1 cellular context compared by ENCODE assay signal in the genomic region with DNA sequence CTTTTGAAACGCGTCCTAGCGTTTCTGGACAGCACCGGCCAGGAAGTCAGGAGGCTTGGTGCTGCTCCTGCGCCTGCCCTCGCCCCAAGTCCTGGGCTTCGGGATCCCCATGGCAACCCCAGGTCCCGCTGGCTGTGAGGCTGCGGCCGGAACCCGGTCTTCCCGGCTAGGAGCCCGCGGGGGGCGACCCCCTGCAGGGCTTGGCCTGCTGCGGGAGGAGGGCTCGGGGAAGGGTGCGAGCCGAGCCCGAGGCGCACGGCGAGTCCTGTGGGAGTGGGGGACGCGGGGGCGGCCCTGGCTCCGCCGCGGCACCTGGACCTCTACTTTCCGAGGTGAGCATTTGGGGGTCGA.
TF ChIP-seq lines count a peak whose summit lies in the region.

No MANE protein-coding gene starts in this region.

TF ChIP-seq in K562, 482 proteins besides CTCF, POLR2A, EP300 and RAD21 (continued from another document):
- TF ChIP-seq, protein P1, sequence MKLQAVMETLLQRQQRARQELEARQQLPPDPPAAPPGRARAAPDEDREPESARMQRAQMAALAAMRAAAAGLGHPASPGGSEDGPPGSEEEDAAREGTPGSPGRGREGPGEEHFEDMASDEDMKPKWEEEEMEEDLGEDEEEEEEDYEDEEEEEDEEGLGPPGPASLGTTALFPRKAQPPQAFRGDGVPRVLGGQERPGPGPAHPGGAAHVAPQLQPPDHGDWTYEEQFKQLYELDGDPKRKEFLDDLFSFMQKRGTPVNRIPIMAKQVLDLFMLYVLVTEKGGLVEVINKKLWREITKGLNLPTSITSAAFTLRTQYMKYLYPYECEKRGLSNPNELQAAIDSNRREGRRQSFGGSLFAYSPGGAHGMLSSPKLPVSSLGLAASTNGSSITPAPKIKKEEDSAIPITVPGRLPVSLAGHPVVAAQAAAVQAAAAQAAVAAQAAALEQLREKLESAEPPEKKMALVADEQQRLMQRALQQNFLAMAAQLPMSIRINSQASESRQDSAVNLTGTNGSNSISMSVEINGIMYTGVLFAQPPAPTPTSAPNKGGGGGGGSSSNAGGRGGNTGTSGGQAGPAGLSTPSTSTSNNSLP (IDR thresholded peaks at IDR 0.05; ENCODE audit: borderline replicate concordance, low read depth, low read length): no peak
- no peak for TF ChIP-seq RBBP5 (IDR thresholded peaks at IDR 0.05; ENCODE audit: borderline replicate concordance, insufficient read depth, low read length, poor library complexity, severe bottlenecking)
- TF ChIP-seq HOXB6 (CRISPR knock-in tag; IDR thresholded peaks at IDR 0.05; ENCODE audit: borderline replicate concordance): no peak
- TF ChIP-seq EGR1 (conservative IDR thresholded peaks at IDR 0.05): peak; percentile 89
- TF ChIP-seq CEBPB (tag; IDR thresholded peaks at IDR 0.05): no peak
- TF ChIP-seq, protein P2, sequence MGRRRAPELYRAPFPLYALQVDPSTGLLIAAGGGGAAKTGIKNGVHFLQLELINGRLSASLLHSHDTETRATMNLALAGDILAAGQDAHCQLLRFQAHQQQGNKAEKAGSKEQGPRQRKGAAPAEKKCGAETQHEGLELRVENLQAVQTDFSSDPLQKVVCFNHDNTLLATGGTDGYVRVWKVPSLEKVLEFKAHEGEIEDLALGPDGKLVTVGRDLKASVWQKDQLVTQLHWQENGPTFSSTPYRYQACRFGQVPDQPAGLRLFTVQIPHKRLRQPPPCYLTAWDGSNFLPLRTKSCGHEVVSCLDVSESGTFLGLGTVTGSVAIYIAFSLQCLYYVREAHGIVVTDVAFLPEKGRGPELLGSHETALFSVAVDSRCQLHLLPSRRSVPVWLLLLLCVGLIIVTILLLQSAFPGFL (CRISPR knock-in tag; IDR thresholded peaks at IDR 0.05): no peak
- no peak for TF ChIP-seq ZNF717 (CRISPR knock-in tag; IDR thresholded peaks at IDR 0.05)
- no peak for TF ChIP-seq MEIS2 (IDR thresholded peaks at IDR 0.05; ENCODE audit: partially characterized antibody)
- TF ChIP-seq, protein P3, sequence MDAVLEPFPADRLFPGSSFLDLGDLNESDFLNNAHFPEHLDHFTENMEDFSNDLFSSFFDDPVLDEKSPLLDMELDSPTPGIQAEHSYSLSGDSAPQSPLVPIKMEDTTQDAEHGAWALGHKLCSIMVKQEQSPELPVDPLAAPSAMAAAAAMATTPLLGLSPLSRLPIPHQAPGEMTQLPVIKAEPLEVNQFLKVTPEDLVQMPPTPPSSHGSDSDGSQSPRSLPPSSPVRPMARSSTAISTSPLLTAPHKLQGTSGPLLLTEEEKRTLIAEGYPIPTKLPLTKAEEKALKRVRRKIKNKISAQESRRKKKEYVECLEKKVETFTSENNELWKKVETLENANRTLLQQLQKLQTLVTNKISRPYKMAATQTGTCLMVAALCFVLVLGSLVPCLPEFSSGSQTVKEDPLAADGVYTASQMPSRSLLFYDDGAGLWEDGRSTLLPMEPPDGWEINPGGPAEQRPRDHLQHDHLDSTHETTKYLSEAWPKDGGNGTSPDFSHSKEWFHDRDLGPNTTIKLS (IDR thresholded peaks at IDR 0.05; ENCODE audit: borderline replicate concordance, low read depth): no peak
- TF ChIP-seq KAT2B (IDR thresholded peaks at IDR 0.05; ENCODE audit: low read depth, low read length): no peak
- TF ChIP-seq, protein P4, sequence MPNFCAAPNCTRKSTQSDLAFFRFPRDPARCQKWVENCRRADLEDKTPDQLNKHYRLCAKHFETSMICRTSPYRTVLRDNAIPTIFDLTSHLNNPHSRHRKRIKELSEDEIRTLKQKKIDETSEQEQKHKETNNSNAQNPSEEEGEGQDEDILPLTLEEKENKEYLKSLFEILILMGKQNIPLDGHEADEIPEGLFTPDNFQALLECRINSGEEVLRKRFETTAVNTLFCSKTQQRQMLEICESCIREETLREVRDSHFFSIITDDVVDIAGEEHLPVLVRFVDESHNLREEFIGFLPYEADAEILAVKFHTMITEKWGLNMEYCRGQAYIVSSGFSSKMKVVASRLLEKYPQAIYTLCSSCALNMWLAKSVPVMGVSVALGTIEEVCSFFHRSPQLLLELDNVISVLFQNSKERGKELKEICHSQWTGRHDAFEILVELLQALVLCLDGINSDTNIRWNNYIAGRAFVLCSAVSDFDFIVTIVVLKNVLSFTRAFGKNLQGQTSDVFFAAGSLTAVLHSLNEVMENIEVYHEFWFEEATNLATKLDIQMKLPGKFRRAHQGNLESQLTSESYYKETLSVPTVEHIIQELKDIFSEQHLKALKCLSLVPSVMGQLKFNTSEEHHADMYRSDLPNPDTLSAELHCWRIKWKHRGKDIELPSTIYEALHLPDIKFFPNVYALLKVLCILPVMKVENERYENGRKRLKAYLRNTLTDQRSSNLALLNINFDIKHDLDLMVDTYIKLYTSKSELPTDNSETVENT (CRISPR knock-in tag; IDR thresholded peaks at IDR 0.05): no peak
- no peak for TF ChIP-seq ZKSCAN3 (CRISPR knock-in tag; IDR thresholded peaks at IDR 0.05)
- no peak for TF ChIP-seq PPARD (CRISPR knock-in tag; IDR thresholded peaks at IDR 0.05)
- TF ChIP-seq, protein P5, sequence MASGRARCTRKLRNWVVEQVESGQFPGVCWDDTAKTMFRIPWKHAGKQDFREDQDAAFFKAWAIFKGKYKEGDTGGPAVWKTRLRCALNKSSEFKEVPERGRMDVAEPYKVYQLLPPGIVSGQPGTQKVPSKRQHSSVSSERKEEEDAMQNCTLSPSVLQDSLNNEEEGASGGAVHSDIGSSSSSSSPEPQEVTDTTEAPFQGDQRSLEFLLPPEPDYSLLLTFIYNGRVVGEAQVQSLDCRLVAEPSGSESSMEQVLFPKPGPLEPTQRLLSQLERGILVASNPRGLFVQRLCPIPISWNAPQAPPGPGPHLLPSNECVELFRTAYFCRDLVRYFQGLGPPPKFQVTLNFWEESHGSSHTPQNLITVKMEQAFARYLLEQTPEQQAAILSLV (tag; IDR thresholded peaks at IDR 0.05): no peak
- TF ChIP-seq ZNF75A (CRISPR knock-in tag; IDR thresholded peaks at IDR 0.05): no peak
- TF ChIP-seq FOXP1 (CRISPR knock-in tag; IDR thresholded peaks at IDR 0.05): 0 out of 2 replicates have a peak, but pooled peaks have one; percentile 58
- TF ChIP-seq ZNF766 (CRISPR knock-in tag; conservative IDR thresholded peaks at IDR 0.05): no peak
- TF ChIP-seq ZNF707 (CRISPR knock-in tag; conservative IDR thresholded peaks at IDR 0.05): no peak
- TF ChIP-seq, protein P6, sequence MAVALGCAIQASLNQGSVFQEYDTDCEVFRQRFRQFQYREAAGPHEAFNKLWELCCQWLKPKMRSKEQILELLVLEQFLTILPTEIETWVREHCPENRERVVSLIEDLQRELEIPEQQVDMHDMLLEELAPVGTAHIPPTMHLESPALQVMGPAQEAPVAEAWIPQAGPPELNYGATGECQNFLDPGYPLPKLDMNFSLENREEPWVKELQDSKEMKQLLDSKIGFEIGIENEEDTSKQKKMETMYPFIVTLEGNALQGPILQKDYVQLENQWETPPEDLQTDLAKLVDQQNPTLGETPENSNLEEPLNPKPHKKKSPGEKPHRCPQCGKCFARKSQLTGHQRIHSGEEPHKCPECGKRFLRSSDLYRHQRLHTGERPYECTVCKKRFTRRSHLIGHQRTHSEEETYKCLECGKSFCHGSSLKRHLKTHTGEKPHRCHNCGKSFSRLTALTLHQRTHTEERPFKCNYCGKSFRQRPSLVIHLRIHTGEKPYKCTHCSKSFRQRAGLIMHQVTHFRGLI (CRISPR knock-in tag; IDR thresholded peaks at IDR 0.05): no peak
